In genomic region chr20:1325173-1326030, GRCh38 we compare ENCODE assay signal across 1 cellular context.
A peak's percentile ranks its signal among the peaks of the same experiment; 100 is the strongest.
TF ChIP-seq lines count a peak whose summit lies in the region.

No MANE protein-coding gene starts in this region.

TF ChIP-seq in HepG2, 621 proteins besides CTCF, POLR2A, EP300 and RAD21 (continued from another document and continues in another):
- TF ChIP-seq HOMEZ (CRISPR knock-in tag; IDR thresholded peaks at IDR 0.05; ENCODE audit: low read depth) (0 out of 2 replicates have a peak, but pooled peaks have one; percentile 18), ZNF460 (CRISPR knock-in tag; IDR thresholded peaks at IDR 0.05; ENCODE audit: borderline replicate concordance) (no peak), RELA (CRISPR knock-in tag; IDR thresholded peaks at IDR 0.05) (no peak), TRIM22 (IDR thresholded peaks at IDR 0.05) (no peak), ZNF766 (CRISPR knock-in tag; IDR thresholded peaks at IDR 0.05; ENCODE audit: borderline replicate concordance) (peak; percentile 77; the same call in 1 of the 2 replicates), SOX6 (IDR thresholded peaks at IDR 0.05) (no peak), SOX6 (CRISPR knock-in tag; IDR thresholded peaks at IDR 0.05) (peak; percentile 61; the same call in 1 of the 2 replicates), HMG20B (CRISPR knock-in tag; conservative IDR thresholded peaks at IDR 0.05) (peak; percentile 74), SRF (IDR thresholded peaks at IDR 0.05; ENCODE audit: low read depth, low read length) (no peak), TBL1XR1 (IDR thresholded peaks at IDR 0.05; ENCODE audit: borderline replicate concordance, low read length, partially characterized antibody) (peak; percentile 73), NR1H2 (CRISPR knock-in tag; IDR thresholded peaks at IDR 0.05; ENCODE audit: borderline replicate concordance, low read depth) (no peak), WIZ (CRISPR knock-in tag; IDR thresholded peaks at IDR 0.05) (no peak; the same call in none of the 2 replicates), ZNF256 (CRISPR knock-in tag; conservative IDR thresholded peaks at IDR 0.05) (peak; percentile 83; the same call in 1 of the 2 replicates), FIP1L1 (IDR thresholded peaks at IDR 0.05; ENCODE audit: borderline replicate concordance, insufficient read depth, low read depth, low read length) (no peak), ZFP36L1 (CRISPR knock-in tag; IDR thresholded peaks at IDR 0.05) (peak; percentile 91), POLR2AphosphoS2 (IDR thresholded peaks at IDR 0.05; ENCODE audit: low read depth, low read length) (peak; percentile 91), ZNF510 (CRISPR knock-in tag; IDR thresholded peaks at IDR 0.05; ENCODE audit: low read depth) (0 out of 2 replicates have a peak, but pooled peaks have one; percentile 49), ZNF33A (CRISPR knock-in tag; IDR thresholded peaks at IDR 0.05; ENCODE audit: borderline replicate concordance) (0 out of 2 replicates have a peak, but pooled peaks have one; percentile 64), ZNF703 (CRISPR knock-in tag; IDR thresholded peaks at IDR 0.05; ENCODE audit: borderline replicate concordance) (no peak; the same call in 1 of the 2 replicates), FOXJ3 (CRISPR knock-in tag; IDR thresholded peaks at IDR 0.05; ENCODE audit: borderline replicate concordance) (peak; percentile 76), ZNF205 (CRISPR knock-in tag; IDR thresholded peaks at IDR 0.05) (peak; percentile 87), ZNF816 (CRISPR knock-in tag; IDR thresholded peaks at IDR 0.05; ENCODE audit: borderline replicate concordance) (no peak), FOXK1 (CRISPR knock-in tag; IDR thresholded peaks at IDR 0.05; ENCODE audit: borderline replicate concordance, low read depth) (peak; percentile 84; the same call in 1 of the 2 replicates), ZNF44 (CRISPR knock-in tag; IDR thresholded peaks at IDR 0.05) (peak; percentile 70; the same call in 1 of the 2 replicates), ZBTB10 (CRISPR knock-in tag; IDR thresholded peaks at IDR 0.05; ENCODE audit: borderline replicate concordance) (peak; percentile 76), ZNF562 (CRISPR knock-in tag; IDR thresholded peaks at IDR 0.05; ENCODE audit: borderline replicate concordance) (no peak), BATF2 (CRISPR knock-in tag; IDR thresholded peaks at IDR 0.05) (no peak), ZNF576 (CRISPR knock-in tag; IDR thresholded peaks at IDR 0.05) (peak; percentile 73; the same call in 1 of the 2 replicates), CREM (IDR thresholded peaks at IDR 0.05) (peak; percentile 94), CREM (CRISPR knock-in tag; IDR thresholded peaks at IDR 0.05) (no peak; the same call in 1 of the 2 replicates), KLF9 (CRISPR knock-in tag; IDR thresholded peaks at IDR 0.05; ENCODE audit: low read depth) (peak; percentile 84; the same call in 1 of the 2 replicates), ZNF326 (CRISPR knock-in tag; IDR thresholded peaks at IDR 0.05; ENCODE audit: borderline replicate concordance) (no peak; the same call in 1 of the 2 replicates), ZNF567 (CRISPR knock-in tag; IDR thresholded peaks at IDR 0.05; ENCODE audit: borderline replicate concordance) (peak; percentile 95), NCOR1 (IDR thresholded peaks at IDR 0.05; ENCODE audit: borderline replicate concordance, low read length) (peak; percentile 81), ZFP62 (CRISPR knock-in tag; IDR thresholded peaks at IDR 0.05) (no peak), CENPT (CRISPR knock-in tag; IDR thresholded peaks at IDR 0.05; ENCODE audit: low read depth) (no peak), TERF1 (CRISPR knock-in tag; IDR thresholded peaks at IDR 0.05) (no peak), SRSF4 (IDR thresholded peaks at IDR 0.05; ENCODE audit: low read depth, low read length, poor library complexity, severe bottlenecking) (peak; percentile 21), MBNL3 (CRISPR knock-in tag; conservative IDR thresholded peaks at IDR 0.05) (no peak), ZNF441 (CRISPR knock-in tag; IDR thresholded peaks at IDR 0.05; ENCODE audit: borderline replicate concordance) (peak; percentile 5; the same call in 1 of the 2 replicates), PRMT3 (CRISPR knock-in tag; IDR thresholded peaks at IDR 0.05; ENCODE audit: borderline replicate concordance, low read depth) (no peak), ZNF883 (CRISPR knock-in tag; IDR thresholded peaks at IDR 0.05; ENCODE audit: not compliant biosample characterization) (no peak), KLF15 (CRISPR knock-in tag; IDR thresholded peaks at IDR 0.05; ENCODE audit: borderline replicate concordance) (0 out of 2 replicates have a peak, but pooled peaks have one; percentile 83), SAFB2 (CRISPR knock-in tag; IDR thresholded peaks at IDR 0.05; ENCODE audit: borderline replicate concordance, low read depth) (peak; percentile 88), ZNF563 (CRISPR knock-in tag; IDR thresholded peaks at IDR 0.05) (peak; percentile 96), ZNF280D (CRISPR knock-in tag; IDR thresholded peaks at IDR 0.05) (peak; percentile 91), THRA (CRISPR knock-in tag; IDR thresholded peaks at IDR 0.05; ENCODE audit: borderline replicate concordance) (peak; percentile 53), PAWR (CRISPR knock-in tag; IDR thresholded peaks at IDR 0.05; ENCODE audit: borderline replicate concordance) (no peak), ZNF639 (CRISPR knock-in tag; conservative IDR thresholded peaks at IDR 0.05) (peak; percentile 74; the same call in 1 of the 2 replicates), CC2D1A (CRISPR knock-in tag; IDR thresholded peaks at IDR 0.05) (no peak), NCOA5 (CRISPR knock-in tag; IDR thresholded peaks at IDR 0.05) (no peak), ADNP (CRISPR knock-in tag; IDR thresholded peaks at IDR 0.05) (no peak), KDM4B (CRISPR knock-in tag; IDR thresholded peaks at IDR 0.05) (peak; percentile 79; the same call in 1 of the 2 replicates), BRCA1 (CRISPR knock-in tag; IDR thresholded peaks at IDR 0.05) (peak; percentile 73)
